14 cellular contexts compared by ENCODE assay signal in the genomic region with DNA sequence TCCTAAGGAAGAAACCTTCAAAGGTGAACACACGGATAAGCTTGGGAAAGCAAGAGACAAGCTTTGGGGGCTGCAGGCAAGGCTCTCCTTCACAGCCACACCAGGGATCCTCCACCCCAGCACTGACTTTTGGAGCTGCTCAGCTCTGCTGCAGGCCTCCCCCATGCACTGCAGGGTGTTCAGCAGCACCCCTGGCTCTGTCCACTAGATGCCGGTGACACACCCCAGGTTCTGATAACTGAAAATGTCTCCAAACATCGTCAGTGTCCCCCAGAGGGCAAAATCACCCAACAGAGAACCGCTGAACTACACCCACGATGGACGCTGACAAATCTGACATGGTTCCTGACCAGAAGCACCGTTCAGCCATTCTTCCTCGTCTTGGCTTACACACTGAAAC.
A peak's percentile ranks its signal among the peaks of the same experiment; 100 is the strongest.
DNase-seq lines count a peak whose midpoint lies in the region; ATAC-seq and TF ChIP-seq lines count a peak whose summit lies in the region.
"Had no signal": no experiment of that assay in that cellular context is flagged by ENCODE, and none has a peak within 500 bp of the region (broad histone marks: within the 10 kb centered on the region; RNA-seq: fewer than 3 reads in every experiment).

No MANE protein-coding gene starts in this region.

- H4K20me1 ChIP-seq in GM23248 (ENCODE audit: insufficient read depth): no peaks in the 10 kb centered on the region

- H3K4me1 ChIP-seq in CD4-positive, alpha-beta memory T cell (ENCODE audit: insufficient read depth, low read length): peaks cover 98% of the 10 kb centered on the region
- H3K4me1 ChIP-seq in GM23248 (ENCODE audit: insufficient read depth): peaks cover 52% of the 10 kb centered on the region

- H3F3A ChIP-seq in GM23248 (ENCODE audit: insufficient read depth): peaks cover 35% of the 10 kb centered on the region

- H3K36me3 ChIP-seq in CD4-positive, alpha-beta memory T cell (ENCODE audit: insufficient read depth, low read length): no peaks in the 10 kb centered on the region
- 0 out of 2 replicates have a peak, but pooled peaks cover 1% of the 10 kb centered on the region for H3K36me3 ChIP-seq in GM23248 (ENCODE audit: low read depth)

- H3K27ac Mint-ChIP-seq in CD4-positive, alpha-beta memory T cell: peak overlapping the region; percentile 68 to 98 (median 90)
- H3K27ac Mint-ChIP-seq in brain: peak overlapping the region in 3 of 5 experiments; percentile 9 to 35 (median 17)

- H3K4me1 Mint-ChIP-seq in CD4-positive, alpha-beta memory T cell: peaks cover 68 to 100% (median 90%) of the 10 kb centered on the region in 4 donors
- H3K4me1 Mint-ChIP-seq in brain: peaks cover 96% of the 10 kb centered on the region

- in situ Hi-C loops in GM23248 (cut with MboI): no loop called here

- POLR2A ChIA-PET in CD4-positive, alpha-beta memory T cell (lab: Charles Lee; ENCODE audit: partially characterized antibody): interaction anchor here (1.1 kb wide), 1 partner anchor 20 kb away, joined by 3 read pairs; no protein-coding TSS in a partner anchor

- H3K4me3 ChIP-seq in CD4-positive, alpha-beta memory T cell (ENCODE audit: low read length in 2 of 2): no peak overlapping the region
- no peak overlapping the region for H3K4me3 ChIP-seq in GM23248
- H3K4me3 ChIP-seq: body of pancreas, psoas muscle had no signal

- H3K9me3 Mint-ChIP-seq in CD4-positive, alpha-beta memory T cell: peaks cover 0 to 1% (median 0%) of the 10 kb centered on the region in 8 donors
- no peaks in the 10 kb centered on the region for H3K9me3 Mint-ChIP-seq in brain

- peak overlapping the region in 5 of 8 donors; percentile 17 to 49 (median 36) for H3K4me3 Mint-ChIP-seq in CD4-positive, alpha-beta memory T cell
- no peak overlapping the region for H3K4me3 Mint-ChIP-seq in brain

- CTCF ChIA-PET in CD4-positive, alpha-beta memory T cell (lab: Charles Lee; ENCODE audit: partially characterized antibody): interaction anchor here (1.3 to 11.0 kb wide), 3 partner anchors 13 to 166 kb away, joined by 4 to 101 read pairs (median 9); no protein-coding TSS in a partner anchor

- H3K27ac ChIP-seq in CD4-positive, alpha-beta memory T cell (ENCODE audit: low read depth, low read length): peak overlapping the region; percentile 50
- H3K27ac ChIP-seq in GM23248: peak overlapping the region; percentile 59

- 58 to 61% methylated on average over 8 of the region's 8 CpGs for whole genome bisulfite sequencing in GM23248 (ENCODE audit: low coverage in 1 of 2, low lambda C conversion rate in 2 of 2, missing lambda C conversion rate in 2 of 2), 2 experiments

- peaks cover 96% of the 10 kb centered on the region for H3K79me2 ChIP-seq in GM23248 (ENCODE audit: insufficient read depth)

- H3K36me3 Mint-ChIP-seq in CD4-positive, alpha-beta memory T cell: peaks cover 7 to 31% of the 10 kb centered on the region in 2 donors
- H3K36me3 Mint-ChIP-seq in brain: no peaks in the 10 kb centered on the region

- H2AFZ ChIP-seq in GM23248: no peak overlapping the region

- ATAC-seq in sciatic nerve: no peak
- ATAC-seq: body of pancreas, psoas muscle had no signal

- H3K27me3 ChIP-seq in CD4-positive, alpha-beta memory T cell (ENCODE audit: insufficient read depth, low read length): no peaks in the 10 kb centered on the region
- no peaks in the 10 kb centered on the region for H3K27me3 ChIP-seq in GM23248 (replicated peaks; ENCODE audit: insufficient read depth)
- H3K27me3 ChIP-seq: body of pancreas had no signal

- H3K9ac ChIP-seq in GM23248: no peak overlapping the region

- DNase-seq in CD4-positive, alpha-beta memory T cell: no peak
- DNase-seq in GM23248 (no peak), sciatic nerve (ENCODE audit: low spot score) (peak; percentile 30), GM03348 (ENCODE audit: low spot score) (no peak), NK-92 (lab: John Stamatoyannopoulos, UW; ENCODE audit: unreplicated experiment) (no peak), NCI-H774 (lab: John Stamatoyannopoulos, UW) (no peak), epidermal melanocyte (ENCODE audit: insufficient read length, low spot score) (no peak)
- DNase-seq: activated naive CD4-positive, alpha-beta T cell treated with Interleukin-2 at 50 U/mL for 16 hours; body of pancreas; DMS79; NCI-H146; psoas muscle; substantia nigra had no signal

- intact Hi-C loops in CD4-positive, alpha-beta memory T cell (cut with micrococcal nuclease): no loop called here
- intact Hi-C loops in sciatic nerve (cut with DNase I): loop anchor here (10.0 kb wide), 1 partner anchor 1922 kb away; no protein-coding TSS in a partner anchor

- TF ChIP-seq CTCF in brain (conservative IDR thresholded peaks at IDR 0.05): no peak

- H3K9me2 ChIP-seq in GM23248 (ENCODE audit: insufficient read depth): no peaks in the 10 kb centered on the region

- H3K4me2 ChIP-seq in GM23248 (ENCODE audit: unreplicated experiment): peak overlapping the region; percentile 20

- H3K9me3 ChIP-seq in CD4-positive, alpha-beta memory T cell (ENCODE audit: control insufficient read depth in 1 of 2, low read length in 2 of 2): no peaks in the 10 kb centered on the region
- no peaks in the 10 kb centered on the region for H3K9me3 ChIP-seq in GM23248 (ENCODE audit: low read depth)
- H3K9me3 ChIP-seq: body of pancreas, psoas muscle had no signal

- no peaks in the 10 kb centered on the region for H3K27me3 Mint-ChIP-seq in CD4-positive, alpha-beta memory T cell
- peaks cover 5% of the 10 kb centered on the region for H3K27me3 Mint-ChIP-seq in brain

Comparison
In these comparisons a context has a peak if more than half of its experiments do, and no peak if none do; other contexts are left out.
1. H3K4me3 Mint-ChIP-seq: peak in CD4-positive, alpha-beta memory T cell (5 of 8); none in brain (0 of 5).